ENCODE assay signal across 18 cellular contexts in genomic region chr15:87478688-87479072, GRCh38.
DNase-seq lines count a peak whose midpoint lies in the region; ATAC-seq, FAIRE-seq and TF ChIP-seq lines count a peak whose summit lies in the region.
"Had no signal": no experiment of that assay in that cellular context is flagged by ENCODE, and none has a peak within 500 bp of the region (broad histone marks: within the 10 kb centered on the region; RNA-seq: fewer than 3 reads in every experiment).

No MANE protein-coding gene starts in this region.

- no peak for ATAC-seq in GM18867 (IDR thresholded peaks at IDR 0.05; ENCODE audit: unreplicated experiment)
- ATAC-seq: HepG2 had no signal

- H3K4me2 ChIP-seq in astrocyte (ENCODE audit: low read length) = peak overlapping the region; percentile 84
- H3K4me2 ChIP-seq in neuronal stem cell (ENCODE audit: insufficient read depth, low read length, poor library complexity, severe bottlenecking) = no peak overlapping the region
- H3K4me2 ChIP-seq in smooth muscle cell = no peak overlapping the region

- H2BK12ac ChIP-seq in neuronal stem cell (ENCODE audit: low read length) = no peak overlapping the region

- DNase-seq in astrocyte (ENCODE audit: low read depth) (no peak), neuronal stem cell (ENCODE audit: low spot score) (no peak), smooth muscle cell (lab: John Stamatoyannopoulos, UW; ENCODE audit: unreplicated experiment) (no peak), NCI-H524 (lab: John Stamatoyannopoulos, UW) (no peak)
- no peak for DNase-seq in activated T-helper 2 cell treated with anti-CD3 and anti-CD28 coated beads, Interferon-gamma antibody, Interleukin-2, Interleukin-4, amounts not matched to agents 10 μg/mL and 5 μg/mL and 100 μg/mL, durations not matched to agents 14 hours and 24 hours and 36 hours (ENCODE audit: low spot score)
- DNase-seq: 8988T; CD4-positive, alpha-beta memory T cell; DND-41; GDM1 had no signal

- H2BK15ac ChIP-seq in neuronal stem cell (ENCODE audit: low read length) = no peak overlapping the region

- H3K4me1 ChIP-seq in ACC112 (ENCODE audit: control insufficient read depth, insufficient read depth, low read length, unreplicated experiment) (peaks cover 5% of the 10 kb centered on the region), astrocyte (ENCODE audit: insufficient read depth, low read length) (peaks cover 5% of the 10 kb centered on the region), neuronal stem cell (ENCODE audit: control insufficient read depth in 2 of 2, insufficient read depth in 1 of 2, low read depth in 1 of 2, low read length in 2 of 2) (peaks cover 4 to 7% of the 10 kb centered on the region in 2 donors), smooth muscle cell (ENCODE audit: low read depth) (no peaks in the 10 kb centered on the region)
- H3K4me1 ChIP-seq: HAP-1 had no signal

- H3K27me3 ChIP-seq in ACC112 (ENCODE audit: insufficient read depth, low read length) (no peaks in the 10 kb centered on the region), astrocyte (ENCODE audit: insufficient read depth, low read length) (no peaks in the 10 kb centered on the region), neuronal stem cell (ENCODE audit: control insufficient read depth in 3 of 3, insufficient read depth in 3 of 3, low read depth in 1 of 3, low read length in 3 of 3) (no peaks in the 10 kb centered on the region), smooth muscle cell (ENCODE audit: low read depth) (no peaks in the 10 kb centered on the region)

- H3K36me3 ChIP-seq in ACC112 (ENCODE audit: insufficient read depth, low read length) (no peaks in the 10 kb centered on the region), astrocyte (ENCODE audit: insufficient read depth, low read length) (no peaks in the 10 kb centered on the region), neuronal stem cell (replicated peaks in 1 of 2; ENCODE audit: control insufficient read depth in 2 of 2, insufficient read depth in 2 of 2, low read length in 2 of 2) (no peaks in the 10 kb centered on the region), smooth muscle cell (ENCODE audit: low read depth) (no peaks in the 10 kb centered on the region)
- H3K36me3 ChIP-seq: HAP-1 had no signal

- no peak overlapping the region for H4K8ac ChIP-seq in neuronal stem cell (ENCODE audit: low read depth, low read length)

- H3K79me2 ChIP-seq in ACC112 (ENCODE audit: control insufficient read depth, insufficient read depth, low read length, unreplicated experiment) (no peaks in the 10 kb centered on the region), astrocyte (ENCODE audit: insufficient read depth, low read length) (no peaks in the 10 kb centered on the region), smooth muscle cell (ENCODE audit: low read depth) (no peaks in the 10 kb centered on the region)

- H3K4me3 ChIP-seq in ACC112 (ENCODE audit: low read depth, low read length) (no peak overlapping the region), astrocyte (ENCODE audit: insufficient read depth, low read depth, low read length) (no peak overlapping the region), neuronal stem cell (ENCODE audit: low read length in 2 of 2) (no peak overlapping the region), smooth muscle cell (no peak overlapping the region)
- H3K4me3 ChIP-seq: HAP-1 had no signal

- no peak overlapping the region for H2AK5ac ChIP-seq in neuronal stem cell (ENCODE audit: low read depth, low read length)

- H3K27me3 Mint-ChIP-seq in astrocyte (ENCODE audit: low read depth, unreplicated experiment) = no peaks in the 10 kb centered on the region
- H3K27me3 Mint-ChIP-seq in activated T-helper 2 cell treated with anti-CD3 and anti-CD28 coated beads, Interferon-gamma antibody, Interleukin-2, Interleukin-4, amounts not matched to agents 10 μg/mL and 5 μg/mL and 100 μg/mL, durations not matched to agents 14 hours and 24 hours and 36 hours (ENCODE audit: low read depth) = no peaks in the 10 kb centered on the region

- H3K27ac ChIP-seq in ACC112 (ENCODE audit: low read depth, low read length) = no peak overlapping the region
- no peak overlapping the region for H3K27ac ChIP-seq in astrocyte (ENCODE audit: low read depth, low read length)
- H3K27ac ChIP-seq in neuronal stem cell (replicated peaks; ENCODE audit: low read length) = no peak overlapping the region
- no peak overlapping the region for H3K27ac ChIP-seq in smooth muscle cell (ENCODE audit: low read depth)

- H3K9me3 ChIP-seq in astrocyte (ENCODE audit: insufficient read depth, low read depth, low read length) = no peaks in the 10 kb centered on the region
- H3K9me3 ChIP-seq in neuronal stem cell (replicated peaks in 1 of 2; ENCODE audit: control insufficient read depth in 2 of 2, insufficient read depth in 1 of 2, low read depth in 1 of 2, low read length in 2 of 2) = no peaks in the 10 kb centered on the region
- no peaks in the 10 kb centered on the region for H3K9me3 ChIP-seq in smooth muscle cell (replicated peaks; ENCODE audit: low read depth)
- H3K9me3 ChIP-seq: HAP-1 had no signal

- H3K36me3 Mint-ChIP-seq in astrocyte (ENCODE audit: low read depth, unreplicated experiment) = no peaks in the 10 kb centered on the region
- H3K36me3 Mint-ChIP-seq in activated T-helper 2 cell treated with anti-CD3 and anti-CD28 coated beads, Interferon-gamma antibody, Interleukin-2, Interleukin-4, amounts not matched to agents 10 μg/mL and 5 μg/mL and 100 μg/mL, durations not matched to agents 14 hours and 24 hours and 36 hours (ENCODE audit: low read depth) = no peaks in the 10 kb centered on the region
- H3K36me3 Mint-ChIP-seq: CD4-positive, alpha-beta memory T cell had no signal

- H4K91ac ChIP-seq in neuronal stem cell (ENCODE audit: low read depth, low read length, poor library complexity) = no peak overlapping the region

- intact Hi-C loops in activated T-helper 2 cell treated with anti-CD3 and anti-CD28 coated beads, Interferon-gamma antibody, Interleukin-2, Interleukin-4, amounts not matched to agents 10 μg/mL and 5 μg/mL and 100 μg/mL, durations not matched to agents 14 hours and 24 hours and 36 hours (cut with micrococcal nuclease) = no loop called here

- no peak overlapping the region for H2BK5ac ChIP-seq in neuronal stem cell (ENCODE audit: low read length)

- H2AFZ ChIP-seq in ACC112 (ENCODE audit: low read length, unreplicated experiment) (peak overlapping the region; percentile 59), astrocyte (ENCODE audit: low read depth, low read length) (no peak overlapping the region), neuronal stem cell (ENCODE audit: low read length) (peak overlapping the region; percentile 89), smooth muscle cell (ENCODE audit: low read depth) (peak overlapping the region; percentile 61)

- TF ChIP-seq CTCF in astrocyte (IDR thresholded peaks at IDR 0.05; ENCODE audit: insufficient read depth, low read depth, low read length) (no peak), smooth muscle cell (IDR thresholded peaks at IDR 0.05; ENCODE audit: borderline replicate concordance, insufficient read depth, poor library complexity, severe bottlenecking) (no peak)

- WGBS in neuronal stem cell (ENCODE audit: extremely low coverage in 2 of 2, insufficient read length in 2 of 2, insufficient replicate concordance in 1 of 2), 2 donors = no CpG with 5 or more reads among the region's 2 CpGs
- WGBS in smooth muscle cell (ENCODE audit: low lambda C conversion rate) = 94% methylated on average over 2 of the region's 2 CpGs

- no peak overlapping the region for H2BK120ac ChIP-seq in neuronal stem cell (ENCODE audit: low read depth, low read length)

- no peak overlapping the region for H3K18ac ChIP-seq in neuronal stem cell (ENCODE audit: low read length)

- no peak overlapping the region for H3K23ac ChIP-seq in neuronal stem cell (ENCODE audit: low read depth, low read length, poor library complexity)

- H4K20me1 ChIP-seq in astrocyte (ENCODE audit: insufficient read depth, low read length) = no peaks in the 10 kb centered on the region
- no peaks in the 10 kb centered on the region for H4K20me1 ChIP-seq in smooth muscle cell (ENCODE audit: low read depth)

- H3K9me3 Mint-ChIP-seq in astrocyte (ENCODE audit: unreplicated experiment) = no peaks in the 10 kb centered on the region
- peaks cover 4% of the 10 kb centered on the region for H3K9me3 Mint-ChIP-seq in activated T-helper 2 cell treated with anti-CD3 and anti-CD28 coated beads, Interferon-gamma antibody, Interleukin-2, Interleukin-4, amounts not matched to agents 10 μg/mL and 5 μg/mL and 100 μg/mL, durations not matched to agents 14 hours and 24 hours and 36 hours

- no peak for FAIRE-seq in astrocyte (lab: Jason Lieb, UNC)
- FAIRE-seq: D721Med, GM12892, GM19239, H1, HepG2, HTR-8/SVneo had no signal

- no peaks in the 10 kb centered on the region for H3K79me1 ChIP-seq in neuronal stem cell (ENCODE audit: low read depth, low read length)

- H3K4ac ChIP-seq in neuronal stem cell (ENCODE audit: low read length) = no peak overlapping the region

- H3F3A ChIP-seq in smooth muscle cell (ENCODE audit: low read depth) = no peaks in the 10 kb centered on the region

- H3K9ac ChIP-seq in astrocyte (ENCODE audit: low read length) (no peak overlapping the region), neuronal stem cell (ENCODE audit: low read depth, low read length, poor library complexity) (no peak overlapping the region), smooth muscle cell (ENCODE audit: low read depth) (no peak overlapping the region)

- no peak overlapping the region for H3K4me3 Mint-ChIP-seq in astrocyte (ENCODE audit: unreplicated experiment)
- no peak overlapping the region for H3K4me3 Mint-ChIP-seq in activated T-helper 2 cell treated with anti-CD3 and anti-CD28 coated beads, Interferon-gamma antibody, Interleukin-2, Interleukin-4, amounts not matched to agents 10 μg/mL and 5 μg/mL and 100 μg/mL, durations not matched to agents 14 hours and 24 hours and 36 hours (ENCODE audit: low read depth)
- H3K4me3 Mint-ChIP-seq: CD4-positive, alpha-beta memory T cell had no signal

- H3K14ac ChIP-seq in neuronal stem cell (ENCODE audit: low read length) = no peak overlapping the region

- H3K27ac Mint-ChIP-seq in astrocyte (ENCODE audit: unreplicated experiment) = peak overlapping the region; percentile 90
- H3K27ac Mint-ChIP-seq in activated T-helper 2 cell treated with anti-CD3 and anti-CD28 coated beads, Interferon-gamma antibody, Interleukin-2, Interleukin-4, amounts not matched to agents 10 μg/mL and 5 μg/mL and 100 μg/mL, durations not matched to agents 14 hours and 24 hours and 36 hours = no peak overlapping the region
- H3K27ac Mint-ChIP-seq: CD4-positive, alpha-beta memory T cell had no signal

- peaks cover 8% of the 10 kb centered on the region for H3K4me1 Mint-ChIP-seq in astrocyte (ENCODE audit: low read depth, unreplicated experiment)
- H3K4me1 Mint-ChIP-seq in activated T-helper 2 cell treated with anti-CD3 and anti-CD28 coated beads, Interferon-gamma antibody, Interleukin-2, Interleukin-4, amounts not matched to agents 10 μg/mL and 5 μg/mL and 100 μg/mL, durations not matched to agents 14 hours and 24 hours and 36 hours (ENCODE audit: low read depth) = no peaks in the 10 kb centered on the region
